ENCODE assay signal across 8 cellular contexts in the genomic region with DNA sequence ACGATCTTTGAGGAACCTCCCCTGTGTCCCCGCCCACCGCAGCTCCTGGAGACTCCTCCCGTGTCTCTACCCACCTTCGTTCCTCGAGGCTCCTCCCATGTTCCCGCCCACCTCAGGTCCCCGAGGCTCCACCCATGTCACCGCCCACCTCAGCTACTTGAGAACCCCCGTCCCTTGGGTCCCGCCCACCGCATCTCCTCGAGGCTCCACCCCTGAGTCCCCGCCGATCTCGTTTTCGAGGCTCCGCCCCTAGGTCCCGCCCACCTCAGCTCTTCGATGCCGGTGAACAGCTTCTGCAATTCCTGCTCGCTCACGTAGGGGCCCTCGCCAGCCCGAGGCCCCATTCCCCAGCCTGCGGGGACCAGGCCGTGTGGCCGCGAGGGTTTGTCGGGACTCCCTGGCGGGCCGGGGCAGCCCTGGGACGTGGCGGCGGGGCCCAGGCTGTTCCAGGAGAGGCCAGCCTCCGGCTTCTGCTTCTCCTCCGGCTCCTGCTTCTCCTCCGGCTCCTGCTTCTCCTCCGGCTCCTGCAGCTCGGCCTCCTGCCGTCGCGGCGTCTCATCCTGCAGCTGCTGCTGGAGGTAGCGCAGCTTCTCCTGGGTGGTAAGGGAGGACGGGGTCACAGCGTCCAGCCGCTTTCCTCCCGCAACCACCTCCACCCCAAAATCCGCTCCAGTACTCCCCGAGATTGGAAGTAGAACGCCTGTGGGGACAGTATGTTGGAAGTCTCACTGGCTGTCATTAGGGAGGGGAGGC. TPM values are rescaled to one million over a fixed set of nuclear protein-coding genes. Genes with fewer than 3 reads are reported as not detected.
DNase-seq lines count a peak whose midpoint lies in the region; ATAC-seq and TF ChIP-seq lines count a peak whose summit lies in the region.

No MANE protein-coding gene starts in this region.

- POLR2A ChIA-PET in A673 (lab: Charles Lee; ENCODE audit: low non-redundant PET): no interaction called here

- H3K9me3 ChIP-seq in A673 (ENCODE audit: low read depth, low read length, poor library complexity, severe bottlenecking): no peaks in the 10 kb centered on the region
- H3K9me3 ChIP-seq in right cardiac atrium (ENCODE audit: control insufficient read depth, low read length): no peaks in the 10 kb centered on the region

- H3K4me1 ChIP-seq in A673 (ENCODE audit: insufficient read depth, low read length, poor library complexity, severe bottlenecking) (no peaks in the 10 kb centered on the region), right cardiac atrium (ENCODE audit: control insufficient read depth, insufficient read depth, low read length) (no peaks in the 10 kb centered on the region)

- DNase-seq in A673 (ENCODE audit: low spot score) (peak; percentile 79), NB4 (ENCODE audit: low read depth) (peak; percentile 44), right cardiac atrium (peak; percentile 69 to 88 (median 77)), RKO (ENCODE audit: low spot score) (no peak)
- DNase-seq in activated T-cell treated with anti-CD3 and anti-CD28 coated beads, Interleukin-2, amount 50 U/mL, for 48 hours: peak; percentile 79 to 82
- DNase-seq in stimulated activated CD4-positive, alpha-beta T cell treated with anti-CD3 and anti-CD28 coated beads, TNF-alpha, amount 100 ng/mL, for 24 hours (ENCODE audit: low read depth in 3 of 3): peak in 2 of 3 experiments; percentile 18 to 62

- TF ChIP-seq POLR2A in NB4 (IDR thresholded peaks at IDR 0.05; ENCODE audit: extremely low read depth, insufficient read length): no peak

- WGBS in right cardiac atrium: 49% methylated on average over 52 of the region's 52 CpGs

- CTCF ChIA-PET in A673 (lab: Charles Lee): interaction anchor here (0.7 to 1.0 kb wide), 2 partner anchors 15 to 66 kb away, joined by 3 read pairs; no protein-coding TSS in a partner anchor

- H3K27me3 ChIP-seq in A673 (replicated peaks; ENCODE audit: insufficient read depth, low read depth, low read length, poor library complexity): no peaks in the 10 kb centered on the region
- H3K27me3 ChIP-seq in right cardiac atrium (ENCODE audit: control insufficient read depth, insufficient read depth): no peaks in the 10 kb centered on the region

- H3K27ac ChIP-seq in A673 (ENCODE audit: low read depth, low read length, poor library complexity, severe bottlenecking) (no peak overlapping the region), right cardiac atrium (ENCODE audit: low read length) (no peak overlapping the region)

- no peaks in the 10 kb centered on the region for H3K36me3 ChIP-seq in A673 (ENCODE audit: insufficient read depth, low read length, poor library complexity, severe bottlenecking)

- H3K4me3 ChIP-seq in A673 (ENCODE audit: low read depth, low read length, poor library complexity, severe bottlenecking) (no peak overlapping the region), NB4 (ENCODE audit: low read depth, low read length) (no peak overlapping the region), right cardiac atrium (ENCODE audit: low read length) (no peak overlapping the region)

- BruUV-seq in A673 (replicated peaks; lab: Mats Ljungman, UMichigan): no TSS peak

- TF ChIP-seq CTCF in A673 (conservative IDR thresholded peaks at IDR 0.05; ENCODE audit: low read depth, low read length) (no peak), NB4 (IDR thresholded peaks at IDR 0.05; ENCODE audit: low read depth, low read length) (no peak)

- intact Hi-C loops in A673 (cut with micrococcal nuclease; ENCODE audit: unreplicated experiment) (no loop called here), right cardiac atrium (cut with DNase I) (no loop called here)

- ATAC-seq in right cardiac atrium (peak; percentile 36 to 77), HG02840 (IDR thresholded peaks at IDR 0.05; ENCODE audit: low FRiP score, unreplicated experiment) (no peak), HG03280 (IDR thresholded peaks at IDR 0.05; ENCODE audit: unreplicated experiment) (no peak)

RNA-seq across cellular contexts. Expression of gene TSKS, which starts 16.7 kb away (rescaled TPM):
- not detected in 2 replicates for total RNA-seq in A673 (2021)
- total RNA-seq in right cardiac atrium: 1 to 10 TPM in 3 of 4 donors, under 1 TPM in 1; 0.59 to 1.4 (median 1.2) TPM
- 1.1 TPM for polyA plus RNA-seq in right cardiac atrium

RNA-seq across cellular contexts. Expression of gene AP2A1, which starts 20.4 kb away (rescaled TPM):
- total RNA-seq in A673 (2021): 80.1 and 98.5 TPM in 2 replicates
- 10 to 100 TPM; 58.8 to 80.7 (median 73.7) TPM for total RNA-seq in right cardiac atrium
- polyA plus RNA-seq in right cardiac atrium: 50.8 TPM

RNA-seq across cellular contexts. Expression of gene CPT1C, which starts 55.5 kb away (rescaled TPM):
- total RNA-seq in A673 (2021) (23.3 and 30.0 TPM in 2 replicates), right cardiac atrium (1 to 10 TPM; 4.8 to 8.5 (median 5.7) TPM)
- polyA plus RNA-seq in right cardiac atrium: 4.5 TPM

RNA-seq across cellular contexts. Expression of gene ADM5, which starts 57.0 kb away (rescaled TPM):
- total RNA-seq in A673 (2021) (4.3 TPM in 2 replicates), right cardiac atrium (under 1 TPM; 0.28 to 0.82 (median 0.44) TPM)
- polyA plus RNA-seq in right cardiac atrium: 0.52 TPM

Comparison
In these comparisons a context has a peak if more than half of its experiments do, and no peak if none do; other contexts are left out.
1. ATAC-seq: peak in right cardiac atrium (2 of 2); none in HG02840 (single experiment) and HG03280 (single experiment).